ENCODE assay signal across 8 cellular contexts in genomic region chr7:2670720-2671391, GRCh38. TPM values are rescaled to one million over a fixed set of nuclear protein-coding genes. Genes with fewer than 3 reads are reported as not detected.
DNase-seq lines count a peak whose midpoint lies in the region; ATAC-seq and TF ChIP-seq lines count a peak whose summit lies in the region.

No MANE protein-coding gene starts in this region.

- peaks cover 16% of the 10 kb centered on the region; the same call in 1 of the 2 replicates for H3K27me3 ChIP-seq in KMS-11 (ENCODE audit: insufficient read depth, low read depth)
- no peaks in the 10 kb centered on the region for H3K27me3 ChIP-seq in RWPE2 (ENCODE audit: insufficient read depth, poor library complexity, severe bottlenecking)
- H3K27me3 ChIP-seq in parathyroid adenoma (ENCODE audit: control insufficient read depth, insufficient read depth, low read length) = no peaks in the 10 kb centered on the region

- peak overlapping the region; percentile 44; the same call in 1 of the 2 replicates for H2AFZ ChIP-seq in KMS-11 (ENCODE audit: low read depth)
- H2AFZ ChIP-seq in parathyroid adenoma = peak overlapping the region; percentile 41

- H3K36me3 ChIP-seq in KMS-11 (ENCODE audit: insufficient read depth) (no peaks in the 10 kb centered on the region), RWPE2 (ENCODE audit: low read depth) (no peaks in the 10 kb centered on the region), parathyroid adenoma (ENCODE audit: control insufficient read depth, insufficient read depth, low read length) (no peaks in the 10 kb centered on the region)

- peak; percentile 74 for ATAC-seq in RWPE2 (ENCODE audit: low read depth)

- H3K4me3 ChIP-seq in KMS-11 (IDR thresholded peaks at IDR 0.05; ENCODE audit: insufficient read depth, low read depth, low read length) (no peak overlapping the region), RWPE2 (ENCODE audit: severe bottlenecking) (no peak overlapping the region), foreskin fibroblast (ENCODE audit: low read depth in 1 of 2, low read length in 2 of 2) (no peak overlapping the region), parathyroid adenoma (ENCODE audit: low read depth, low read length) (no peak overlapping the region)

- H4K20me1 ChIP-seq in KMS-11 (ENCODE audit: insufficient read depth) = no peaks in the 10 kb centered on the region

- no peak overlapping the region for H3K27ac ChIP-seq in KMS-11
- no peak overlapping the region for H3K27ac ChIP-seq in RWPE2 (ENCODE audit: poor library complexity, severe bottlenecking)
- H3K27ac ChIP-seq in parathyroid adenoma = no peak overlapping the region

- H3K9ac ChIP-seq in KMS-11 (no peak overlapping the region), parathyroid adenoma (no peak overlapping the region)

- H3K79me2 ChIP-seq in KMS-11 (ENCODE audit: insufficient read depth, low read depth) = no peaks in the 10 kb centered on the region
- H3K79me2 ChIP-seq in parathyroid adenoma = no peaks in the 10 kb centered on the region

- no peak overlapping the region; the same call in 1 of the 2 replicates for H3K4me2 ChIP-seq in KMS-11
- H3K4me2 ChIP-seq in parathyroid adenoma (ENCODE audit: low read length) = no peak overlapping the region

- TF ChIP-seq CTCF in KMS-11 (conservative IDR thresholded peaks at IDR 0.05; ENCODE audit: low read depth, low read length) = peak; percentile 90
- peak; percentile 84 for TF ChIP-seq CTCF in RWPE2 (IDR thresholded peaks at IDR 0.05; ENCODE audit: poor library complexity, severe bottlenecking)
- TF ChIP-seq CTCF in foreskin fibroblast (IDR thresholded peaks at IDR 0.05; ENCODE audit: low read depth, low read length) = peak; percentile 89
- TF ChIP-seq CTCF in parathyroid adenoma (IDR thresholded peaks at IDR 0.05) = peak; percentile 64

- no peaks in the 10 kb centered on the region for H3K9me3 ChIP-seq in RWPE2 (ENCODE audit: severe bottlenecking)
- H3K9me3 ChIP-seq in parathyroid adenoma (ENCODE audit: control insufficient read depth, low read length) = no peaks in the 10 kb centered on the region

- peaks cover 7% of the 10 kb centered on the region for H3K4me1 ChIP-seq in KMS-11 (ENCODE audit: low read depth, poor library complexity, severe bottlenecking)
- H3K4me1 ChIP-seq in RWPE2 (ENCODE audit: insufficient read depth, poor library complexity, severe bottlenecking) = no peaks in the 10 kb centered on the region
- no peaks in the 10 kb centered on the region for H3K4me1 ChIP-seq in parathyroid adenoma

- DNase-seq in NCI-H1436 (lab: John Stamatoyannopoulos, UW) (peak; percentile 58), NCI-H1436 treated with DMSO at 0.1 percent for 48 hours (lab: John Stamatoyannopoulos, UW) (no peak), RWPE2 (ENCODE audit: low spot score) (peak; percentile 67), foreskin fibroblast (peak; percentile 29 to 77), ureter (ENCODE audit: low spot score) (peak; percentile 65)
- peak; percentile 44 for DNase-seq in activated T-helper 9 cell treated with anti-CD3 and anti-CD28 coated beads, Interleukin-2, amount 50 U/mL, for 16 hours (ENCODE audit: low read depth)

RNA-seq across cellular contexts. Expression of gene AMZ1, which starts 17.1 kb away (rescaled TPM):
- 0.23 TPM for total RNA-seq in ureter

RNA-seq across cellular contexts. Expression of gene TTYH3, which starts 39.1 kb away (rescaled TPM):
- 32.3 TPM for total RNA-seq in ureter
